In the genomic region with DNA sequence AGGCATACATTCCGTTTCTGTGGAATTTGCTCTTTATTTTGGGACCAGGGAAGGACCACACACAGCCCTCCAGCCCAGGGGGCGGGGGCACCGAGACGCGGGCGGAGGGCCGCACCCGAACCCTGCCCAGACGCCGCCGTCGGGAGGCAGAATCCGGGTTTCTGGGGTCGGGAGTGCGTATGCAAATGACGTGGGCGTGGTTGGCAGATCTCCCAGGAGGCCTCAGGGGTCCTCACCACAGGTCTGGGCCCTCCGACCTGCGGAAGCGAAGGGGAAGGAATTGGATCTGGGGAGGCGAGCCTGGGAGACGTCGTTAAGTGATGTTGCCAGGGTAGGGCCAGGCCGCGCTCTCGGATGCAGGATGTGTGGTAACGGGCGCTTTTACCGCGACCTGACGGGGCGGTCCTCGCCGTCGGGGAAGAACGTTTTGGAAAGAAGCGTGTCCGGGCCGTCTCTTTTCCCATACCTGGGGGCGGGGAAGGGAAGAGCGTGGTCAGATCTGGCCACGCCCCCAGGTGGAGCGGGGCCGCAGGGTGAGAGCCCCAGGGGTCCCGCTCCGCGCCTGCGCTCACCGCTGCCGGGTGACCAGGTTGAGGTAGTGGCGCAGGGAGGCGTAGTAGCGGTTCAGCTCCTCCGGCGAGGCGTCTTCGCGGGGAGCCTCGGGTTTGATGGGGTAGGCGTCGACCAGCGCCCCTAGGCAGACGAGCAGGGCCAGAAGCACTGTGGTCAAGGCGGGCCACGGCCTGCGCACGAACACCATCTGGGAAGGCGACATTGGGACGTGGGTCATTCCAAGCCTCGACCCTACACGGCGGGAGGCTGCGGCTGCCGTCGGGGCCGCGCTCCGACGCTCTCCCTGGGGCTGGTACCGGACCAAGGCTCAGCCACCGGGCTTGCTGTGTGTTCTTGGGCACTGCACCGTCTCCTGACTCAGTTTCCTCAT, we compare ENCODE assay signal across 1 cellular context.
TF ChIP-seq lines count a peak whose summit lies in the region.

No MANE protein-coding gene starts in this region.

TF ChIP-seq in IMR-90, 13 proteins besides CTCF, POLR2A, EP300 and RAD21 (continued from another document):
- TF ChIP-seq, protein P1, sequence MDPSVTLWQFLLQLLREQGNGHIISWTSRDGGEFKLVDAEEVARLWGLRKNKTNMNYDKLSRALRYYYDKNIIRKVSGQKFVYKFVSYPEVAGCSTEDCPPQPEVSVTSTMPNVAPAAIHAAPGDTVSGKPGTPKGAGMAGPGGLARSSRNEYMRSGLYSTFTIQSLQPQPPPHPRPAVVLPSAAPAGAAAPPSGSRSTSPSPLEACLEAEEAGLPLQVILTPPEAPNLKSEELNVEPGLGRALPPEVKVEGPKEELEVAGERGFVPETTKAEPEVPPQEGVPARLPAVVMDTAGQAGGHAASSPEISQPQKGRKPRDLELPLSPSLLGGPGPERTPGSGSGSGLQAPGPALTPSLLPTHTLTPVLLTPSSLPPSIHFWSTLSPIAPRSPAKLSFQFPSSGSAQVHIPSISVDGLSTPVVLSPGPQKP (IDR thresholded peaks at IDR 0.05; ENCODE audit: borderline replicate concordance, low read depth, low read length): no peak
- TF ChIP-seq MAZ (IDR thresholded peaks at IDR 0.05; ENCODE audit: borderline replicate concordance, low read depth, low read length) (no peak), NFE2L2 (IDR thresholded peaks at IDR 0.05; ENCODE audit: low read depth, low read length) (no peak), CEBPB (IDR thresholded peaks at IDR 0.05; ENCODE audit: low read depth, low read length) (no peak), RFX5 (IDR thresholded peaks at IDR 0.05; ENCODE audit: low read depth, low read length) (no peak)
